In genomic region chr17:35731932-35732805, GRCh38 we compare ENCODE assay signal across 9 cellular contexts. TPM values are rescaled to one million over a fixed set of nuclear protein-coding genes. Genes with fewer than 3 reads are reported as not detected.
DNase-seq lines count a peak whose midpoint lies in the region; ATAC-seq and TF ChIP-seq lines count a peak whose summit lies in the region.
"Had no signal": no experiment of that assay in that cellular context is flagged by ENCODE, and none has a peak within 500 bp of the region (broad histone marks: within the 10 kb centered on the region; RNA-seq: fewer than 3 reads in every experiment).

No MANE protein-coding gene starts in this region.

- TF ChIP-seq POLR2A in vagina (IDR thresholded peaks at IDR 0.05) = no peak

- H3K36me3 ChIP-seq in mesodermal cell (ENCODE audit: control insufficient read depth, insufficient read depth, low read length) (peaks cover 17% of the 10 kb centered on the region), vagina (no peaks in the 10 kb centered on the region)

- peaks cover 38% of the 10 kb centered on the region for H3K27me3 Mint-ChIP-seq in activated naive CD4-positive, alpha-beta T cell treated with anti-CD3 and anti-CD28 coated beads, Interleukin-2, amount 10 ng/mL, durations not matched to agents 7 days and 5 days

- H3K4me3 ChIP-seq in dorsolateral prefrontal cortex (peak overlapping the region; percentile 48 to 83 (median 69)), mesodermal cell (ENCODE audit: extremely low read depth, insufficient read depth, low read length, poor library complexity, severe bottlenecking) (peak overlapping the region; percentile 62), vagina (peak overlapping the region; percentile 62 to 71)

- peaks cover 2% of the 10 kb centered on the region for H3K36me3 Mint-ChIP-seq in activated naive CD4-positive, alpha-beta T cell treated with anti-CD3 and anti-CD28 coated beads, Interleukin-2, amount 10 ng/mL, durations not matched to agents 7 days and 5 days

- intact Hi-C loops in dorsolateral prefrontal cortex (cut with DNase I) = loop anchor here in 1 of 2 donors (10.0 kb wide), 1 partner anchor 67 kb away; no protein-coding TSS in a partner anchor
- intact Hi-C loops in vagina (cut with DNase I) = no loop called here

- peaks cover 12% of the 10 kb centered on the region for H3K4me1 ChIP-seq in mesodermal cell (ENCODE audit: control insufficient read depth, insufficient read depth, low read length, poor library complexity, severe bottlenecking)
- H3K4me1 ChIP-seq in vagina = peaks cover 27% of the 10 kb centered on the region

- ATAC-seq in GM18498 (IDR thresholded peaks at IDR 0.05; ENCODE audit: unreplicated experiment) (no peak), HG03159 (IDR thresholded peaks at IDR 0.05; ENCODE audit: unreplicated experiment) (no peak)

- peak overlapping the region in 30 of 59 donors; percentile 0 to 79 (median 48) for H3K27ac ChIP-seq in dorsolateral prefrontal cortex
- H3K27ac ChIP-seq in mesodermal cell (ENCODE audit: low read depth, low read length, severe bottlenecking) = no peak overlapping the region
- peak overlapping the region; percentile 44 for H3K27ac ChIP-seq in vagina

- peak overlapping the region; percentile 11 for H3K4me3 Mint-ChIP-seq in activated naive CD4-positive, alpha-beta T cell treated with anti-CD3 and anti-CD28 coated beads, Interleukin-2, amount 10 ng/mL, durations not matched to agents 7 days and 5 days

- DNase-seq in activated naive CD4-positive, alpha-beta T cell treated with anti-CD3 and anti-CD28 coated beads, Interleukin-2, amount 10 ng/mL, durations not matched to agents 7 days and 5 days = no peak
- no peak for DNase-seq in activated naive CD4-positive, alpha-beta T cell (lab: John Stamatoyannopoulos, UW)
- DNase-seq in dorsolateral prefrontal cortex = peak in 3 of 10 donors; percentile 20 to 34 (median 30)
- DNase-seq in vagina (ENCODE audit: extremely low spot score in 2 of 2) = peak in 1 of 2 donors; percentile 90
- no peak for DNase-seq in NCI-H1105 (lab: John Stamatoyannopoulos, UW)

- no peaks in the 10 kb centered on the region for H3K9me3 Mint-ChIP-seq in activated naive CD4-positive, alpha-beta T cell treated with anti-CD3 and anti-CD28 coated beads, Interleukin-2, amount 10 ng/mL, durations not matched to agents 7 days and 5 days
- H3K9me3 Mint-ChIP-seq: dendritic cell treated with granulocyte-macrophage colony-stimulating factor and Interleukin-4, amounts not matched to agents 40 ng/mL and 50 ng/mL, for 4 days had no signal

- WGBS in mesodermal cell (ENCODE audit: insufficient coverage in 2 of 2), 2 experiments = 1 to 12% methylated on average over 16 to 21 of the region's 45 CpGs

- CTCF ChIA-PET in activated naive CD4-positive, alpha-beta T cell treated with anti-CD3 and anti-CD28 coated beads, Interleukin-2, amount 10 ng/mL, durations not matched to agents 7 days and 5 days (lab: Charles Lee) = interaction anchor here (1.4 kb wide), 1 partner anchor 15 kb away, joined by 6 read pairs; no protein-coding TSS in a partner anchor

- TF ChIP-seq CTCF in dorsolateral prefrontal cortex (IDR thresholded peaks at IDR 0.05 in 54 of 56, conservative IDR thresholded peaks at IDR 0.05 in 2 of 56; ENCODE audit: low read depth in 1 of 56, partially characterized antibody in 56 of 56) (no peak), vagina (IDR thresholded peaks at IDR 0.05) (no peak)

- H3K27ac Mint-ChIP-seq in activated naive CD4-positive, alpha-beta T cell treated with anti-CD3 and anti-CD28 coated beads, Interleukin-2, amount 10 ng/mL, durations not matched to agents 7 days and 5 days = no peak overlapping the region
- H3K27ac Mint-ChIP-seq: dendritic cell treated with granulocyte-macrophage colony-stimulating factor and Interleukin-4, amounts not matched to agents 40 ng/mL and 50 ng/mL, for 4 days had no signal

- H3K9me3 ChIP-seq in mesodermal cell (ENCODE audit: control insufficient read depth, low read length) (no peaks in the 10 kb centered on the region), vagina (no peaks in the 10 kb centered on the region)

- H3K4me1 Mint-ChIP-seq in activated naive CD4-positive, alpha-beta T cell treated with anti-CD3 and anti-CD28 coated beads, Interleukin-2, amount 10 ng/mL, durations not matched to agents 7 days and 5 days = peaks cover 11% of the 10 kb centered on the region

- H3K27me3 ChIP-seq in dorsolateral prefrontal cortex = no peaks in the 10 kb centered on the region
- no peaks in the 10 kb centered on the region for H3K27me3 ChIP-seq in vagina

RNA-seq across cellular contexts. Expression of gene RASL10B, which starts 0.7 kb away (rescaled TPM):
- 10 to 100 TPM in 119 of 120 experiments, 1 to 10 TPM in 1; 9.0 to 65.6 (median 36.0) TPM for total RNA-seq in dorsolateral prefrontal cortex
- polyA plus RNA-seq in mesodermal cell (2013, experiment 1 of 2) = 56.3 TPM
- 53.3 TPM for polyA plus RNA-seq in mesodermal cell (2013, experiment 2 of 2)
- total RNA-seq in vagina = 9.1 TPM

RNA-seq across cellular contexts. Expression of gene GAS2L2, which starts 20.9 kb away (rescaled TPM):
- 1 to 10 TPM in 93 of 120 experiments, under 1 TPM in 27; 0.32 to 2.8 (median 1.3) TPM for total RNA-seq in dorsolateral prefrontal cortex
- polyA plus RNA-seq in mesodermal cell (2013, experiment 1 of 2) = 0.18 TPM
- polyA plus RNA-seq in mesodermal cell (2013, experiment 2 of 2) = not detected
- total RNA-seq in vagina = not detected

RNA-seq across cellular contexts. Expression of gene C17orf50, which starts 28.5 kb away (rescaled TPM):
- total RNA-seq in dorsolateral prefrontal cortex = 1 to 10 TPM in 1 of 120 experiments, under 1 TPM in 14, not detected in 105; 0.46 to 1.0 (median 0.71) TPM
- polyA plus RNA-seq in mesodermal cell (2013, experiment 1 of 2) = not detected
- polyA plus RNA-seq in mesodermal cell (2013, experiment 2 of 2) = not detected
- total RNA-seq in vagina = not detected
